ENCODE assay signal across 16 cellular contexts in genomic region chr5:31469886-31470285, GRCh38.
DNase-seq lines count a peak whose midpoint lies in the region; ATAC-seq and TF ChIP-seq lines count a peak whose summit lies in the region.
"Had no signal": no experiment of that assay in that cellular context is flagged by ENCODE, and none has a peak within 500 bp of the region (broad histone marks: within the 10 kb centered on the region; RNA-seq: fewer than 3 reads in every experiment).

No MANE protein-coding gene starts in this region.

- H3K18ac ChIP-seq in IMR-90 (ENCODE audit: low read depth, low read length): peak overlapping the region; percentile 42; the same call in 1 of the 2 replicates

- H3K27me3 Mint-ChIP-seq in osteocyte (ENCODE audit: unreplicated experiment): no peaks in the 10 kb centered on the region

- H3K4me3 ChIP-seq in AG10803 (ENCODE audit: low read length) (no peak overlapping the region), IMR-90 (ENCODE audit: insufficient read depth, low read depth, low read length) (no peak overlapping the region), choroid plexus epithelial cell (ENCODE audit: low read depth, low read length) (no peak overlapping the region), upper lobe of left lung (no peak overlapping the region)

- CTCF ChIA-PET in IMR-90 (lab: Yijun Ruan, JAX): interaction anchor here (0.7 kb wide), 1 partner anchor 14 kb away, joined by 3 read pairs; no protein-coding TSS in a partner anchor

- peaks cover 21% of the 10 kb centered on the region for H3K4me1 Mint-ChIP-seq in osteocyte (ENCODE audit: unreplicated experiment)

- H4K91ac ChIP-seq in IMR-90 (ENCODE audit: insufficient read depth, low read depth, low read length): peak overlapping the region; percentile 82

- dilution Hi-C loops in IMR-90 (cut with HindIII; ENCODE audit: low sequenced_read_pairs, unreplicated experiment): no loop called here

- POLR2A ChIA-PET in IMR-90 (lab: Charles Lee; ENCODE audit: unreplicated experiment): no interaction called here

- H3K36me3 Mint-ChIP-seq in osteocyte (ENCODE audit: unreplicated experiment): peaks cover 35% of the 10 kb centered on the region
- peaks cover 45 to 49% of the 10 kb centered on the region in 2 donors for H3K36me3 Mint-ChIP-seq in activated naive CD4-positive, alpha-beta T cell treated with anti-CD3 and anti-CD28 coated beads, Interleukin-2, amount 50 U/mL, for 72 hours

- H3K14ac ChIP-seq in IMR-90 (replicated peaks; ENCODE audit: low read depth, low read length): peak overlapping the region; percentile 82

- H4K20me1 ChIP-seq in IMR-90 (ENCODE audit: insufficient read depth, low read length): no peaks in the 10 kb centered on the region

- DNase-seq in AG10803 (ENCODE audit: low read depth): peak; percentile 70
- DNase-seq in IMR-90: peak; percentile 40
- DNase-seq in choroid plexus epithelial cell (ENCODE audit: low read depth): peak; percentile 34
- no peak for DNase-seq in osteocyte (ENCODE audit: extremely low spot score, unreplicated experiment)
- no peak for DNase-seq in activated naive CD4-positive, alpha-beta T cell treated with anti-CD3 and anti-CD28 coated beads, Interleukin-2, amount 50 U/mL, for 72 hours (ENCODE audit: low spot score in 2 of 2)
- no peak for DNase-seq in NCI-H446 treated with DMSO at 0.1 percent for 48 hours (lab: John Stamatoyannopoulos, UW)
- DNase-seq in upper lobe of left lung: no peak
- DNase-seq: C1 segment of cervical spinal cord; MM.1S; NCI-H1105; NCI-H1694 treated with DMSO at 0.1 percent for 48 hours; NCI-H510A; NCI-H748 treated with DMSO at 0.1 percent for 48 hours; NK-92 treated with Interleukin-12 subunit alpha and Interleukin-12 subunit beta, amount 100 ng/mL, for 24 hours; SK-N-SH had no signal

- TF ChIP-seq CTCF in AG10803 (conservative IDR thresholded peaks at IDR 0.05; ENCODE audit: low read length): no peak
- no peak for TF ChIP-seq CTCF in IMR-90 (conservative IDR thresholded peaks at IDR 0.05; ENCODE audit: low read depth, low read length)
- TF ChIP-seq CTCF in choroid plexus epithelial cell (conservative IDR thresholded peaks at IDR 0.05; ENCODE audit: low read depth, low read length): no peak
- no peak for TF ChIP-seq CTCF in osteocyte (IDR thresholded peaks at IDR 0.05)
- no peak for TF ChIP-seq CTCF in upper lobe of left lung (IDR thresholded peaks at IDR 0.05)

- peak overlapping the region; percentile 72 for H2BK20ac ChIP-seq in IMR-90 (ENCODE audit: low read depth, low read length)

- H3K9me3 Mint-ChIP-seq in osteocyte (ENCODE audit: unreplicated experiment): peaks cover 6% of the 10 kb centered on the region
- no peaks in the 10 kb centered on the region for H3K9me3 Mint-ChIP-seq in activated naive CD4-positive, alpha-beta T cell treated with anti-CD3 and anti-CD28 coated beads, Interleukin-2, amount 50 U/mL, for 72 hours

- H2BK15ac ChIP-seq in IMR-90 (ENCODE audit: low read depth, low read length): peak overlapping the region; percentile 30; the same call in 2 of the 3 replicates

- peak overlapping the region; percentile 69 for H3K4ac ChIP-seq in IMR-90 (ENCODE audit: low read depth, low read length)

- peak overlapping the region; percentile 82; the same call in 1 of the 2 replicates for H3K27ac ChIP-seq in IMR-90 (ENCODE audit: insufficient read depth, low read length)
- no peak overlapping the region for H3K27ac ChIP-seq in upper lobe of left lung
- H3K27ac ChIP-seq: HL-60 had no signal

- peak overlapping the region; percentile 63; the same call in 1 of the 2 replicates for H3K56ac ChIP-seq in IMR-90 (ENCODE audit: extremely low read depth, insufficient read depth, low read length)

- TF ChIP-seq POLR2A in IMR-90 (IDR thresholded peaks at IDR 0.05; ENCODE audit: low read depth, low read length) (no peak), upper lobe of left lung (IDR thresholded peaks at IDR 0.05) (no peak)

- ATAC-seq in IMR-90 (ENCODE audit: low read depth): peak; percentile 87
- ATAC-seq in activated naive CD4-positive, alpha-beta T cell treated with anti-CD3 and anti-CD28 coated beads, Interleukin-2, amount 50 U/mL, for 72 hours: no peak
- no peak for ATAC-seq in upper lobe of left lung (ENCODE audit: low FRiP score in 2 of 2)

- no peak for TF ChIP-seq EP300 in upper lobe of left lung (IDR thresholded peaks at IDR 0.05)

- H2AFZ ChIP-seq in IMR-90 (replicated peaks; ENCODE audit: low read length, poor library complexity): no peak overlapping the region

- H3K36me3 ChIP-seq in IMR-90 (ENCODE audit: control insufficient read depth, insufficient read depth, low read length) (peaks cover 14% of the 10 kb centered on the region), upper lobe of left lung (peaks cover 0 to 39% (median 4%) of the 10 kb centered on the region in 4 donors)

- H2AK5ac ChIP-seq in IMR-90 (ENCODE audit: low read depth, low read length): peak overlapping the region; percentile 52; the same call in 1 of the 2 replicates

- H3K4me1 ChIP-seq in IMR-90 (ENCODE audit: control insufficient read depth, insufficient read depth, low read length) (peaks cover 7% of the 10 kb centered on the region), upper lobe of left lung (peaks cover 0 to 3% (median 0%) of the 10 kb centered on the region in 4 donors)

- in situ Hi-C loops in IMR-90 (cut with MboI; ENCODE audit: low sequenced_read_pairs): no loop called here

- H4K5ac ChIP-seq in IMR-90 (ENCODE audit: low read depth, low read length): peak overlapping the region; percentile 62; the same call in 1 of the 2 replicates

- peak overlapping the region; percentile 46 for H3K23ac ChIP-seq in IMR-90 (ENCODE audit: low read depth, low read length)

- peak overlapping the region; percentile 47; the same call in 1 of the 2 replicates for H3K4me2 ChIP-seq in IMR-90 (ENCODE audit: low read depth, low read length)
- H3K4me2 ChIP-seq: SK-N-SH had no signal

- H2BK5ac ChIP-seq in IMR-90 (ENCODE audit: low read depth, low read length, poor library complexity, severe bottlenecking): peak overlapping the region; percentile 88

- no peak overlapping the region for H2AK9ac ChIP-seq in IMR-90 (replicated peaks; ENCODE audit: low read depth, low read length, poor library complexity)

- intact Hi-C loops in IMR-90 (cut with micrococcal nuclease): no loop called here

- no peak overlapping the region for H3K9ac ChIP-seq in IMR-90 (ENCODE audit: low read depth, low read length)
- H3K9ac ChIP-seq: SK-N-SH had no signal

- peak overlapping the region; percentile 73 to 88 for H4K8ac ChIP-seq in IMR-90 (ENCODE audit: low read depth in 2 of 2, low read length in 2 of 2)

- no CpG with 5 or more reads among the region's 1 CpG for WGBS in IMR-90 (ENCODE audit: extremely low coverage in 2 of 2, insufficient read length in 1 of 2), 2 experiments
- 67 to 76% methylated on average over 1 of the region's 1 CpG for WGBS in upper lobe of left lung, 2 donors

- peak overlapping the region; percentile 77 for H3K27ac Mint-ChIP-seq in osteocyte (ENCODE audit: unreplicated experiment)
- H3K27ac Mint-ChIP-seq in activated naive CD4-positive, alpha-beta T cell treated with anti-CD3 and anti-CD28 coated beads, Interleukin-2, amount 50 U/mL, for 72 hours: no peak overlapping the region

- H3K9me3 ChIP-seq in IMR-90 (ENCODE audit: control insufficient read depth, insufficient read depth, low read length) (no peaks in the 10 kb centered on the region), upper lobe of left lung (no peaks in the 10 kb centered on the region)
- H3K9me3 ChIP-seq: SK-N-SH had no signal

- no peaks in the 10 kb centered on the region for H3K27me3 ChIP-seq in IMR-90 (ENCODE audit: control insufficient read depth, insufficient read depth, low read length)
- H3K27me3 ChIP-seq in upper lobe of left lung: no peaks in the 10 kb centered on the region

- no peaks in the 10 kb centered on the region; the same call in 1 of the 2 replicates for H3K9me1 ChIP-seq in IMR-90 (ENCODE audit: insufficient read depth, low read length)

- H3K4me3 Mint-ChIP-seq in osteocyte (ENCODE audit: unreplicated experiment): no peak overlapping the region

- BruUV-seq in IMR-90 (replicated peaks; lab: Mats Ljungman, UMichigan): no TSS peak

- no peak for TF ChIP-seq RAD21 in IMR-90 (IDR thresholded peaks at IDR 0.05; ENCODE audit: low read length)

- peaks cover 6 to 22% of the 10 kb centered on the region in 2 experiments; a peak in 2 of 4 replicates for H3K79me1 ChIP-seq in IMR-90 (ENCODE audit: low read depth in 1 of 2, low read length in 2 of 2)

- peak overlapping the region; percentile 88 for H2BK120ac ChIP-seq in IMR-90 (ENCODE audit: low read depth, low read length)

TF ChIP-seq in IMR-90, 13 proteins besides CTCF, POLR2A, EP300 and RAD21:
- TF ChIP-seq CEBPB (IDR thresholded peaks at IDR 0.05; ENCODE audit: low read depth, low read length) (peak; percentile 18; the same call in 1 of the 2 replicates), MAFK (IDR thresholded peaks at IDR 0.05; ENCODE audit: low read depth, low read length) (no peak)

Comparison
In these comparisons a context has a peak if more than half of its experiments do, and no peak if none do; other contexts are left out.
1. DNase-seq: peak in AG10803 (single experiment), IMR-90 (single experiment) and choroid plexus epithelial cell (single experiment); none in osteocyte (single experiment), activated naive CD4-positive, alpha-beta T cell treated with anti-CD3 and anti-CD28 coated beads, Interleukin-2, amount 50 U/mL, for 72 hours (0 of 2), NCI-H446 treated with DMSO at 0.1 percent for 48 hours (single experiment) and upper lobe of left lung (0 of 2).